In genomic region chr15:40859206-40859851, GRCh38 we compare ENCODE assay signal across 1 cellular context.
A peak's percentile ranks its signal among the peaks of the same experiment; 100 is the strongest.
TF ChIP-seq lines count a peak whose summit lies in the region.

No MANE protein-coding gene starts in this region.

TF ChIP-seq in HepG2, 621 proteins besides CTCF, POLR2A, EP300 and RAD21 (continued from another document and continues in another):
- no peak for TF ChIP-seq ZNF318 (CRISPR knock-in tag; IDR thresholded peaks at IDR 0.05)
- TF ChIP-seq ZNF784 (CRISPR knock-in tag; IDR thresholded peaks at IDR 0.05; ENCODE audit: borderline replicate concordance): no peak
- no peak for TF ChIP-seq BRCA1 (CRISPR knock-in tag; IDR thresholded peaks at IDR 0.05)
- no peak for TF ChIP-seq KLF16 (CRISPR knock-in tag; IDR thresholded peaks at IDR 0.05)
- TF ChIP-seq NR2F2 (IDR thresholded peaks at IDR 0.05; ENCODE audit: borderline replicate concordance, low read depth): no peak
- no peak for TF ChIP-seq IRX3 (CRISPR knock-in tag; IDR thresholded peaks at IDR 0.05; ENCODE audit: borderline replicate concordance, low read depth)
- no peak for TF ChIP-seq ZNF407 (CRISPR knock-in tag; IDR thresholded peaks at IDR 0.05; ENCODE audit: not compliant biosample characterization)
- no peak for TF ChIP-seq TRIM24 (CRISPR knock-in tag; IDR thresholded peaks at IDR 0.05)
- TF ChIP-seq ZNF629 (CRISPR knock-in tag; conservative IDR thresholded peaks at IDR 0.05): no peak
- TF ChIP-seq GATAD1 (CRISPR knock-in tag; IDR thresholded peaks at IDR 0.05): peak; percentile 20; the same call in 1 of the 2 replicates
- TF ChIP-seq ZNF691 (CRISPR knock-in tag; IDR thresholded peaks at IDR 0.05; ENCODE audit: borderline replicate concordance, low read depth): no peak; the same call in 1 of the 2 replicates
- TF ChIP-seq ZSCAN20 (CRISPR knock-in tag; IDR thresholded peaks at IDR 0.05; ENCODE audit: borderline replicate concordance): no peak
- TF ChIP-seq ZNF609 (CRISPR knock-in tag; IDR thresholded peaks at IDR 0.05; ENCODE audit: borderline replicate concordance): no peak; the same call in 1 of the 2 replicates
- TF ChIP-seq THRA (CRISPR knock-in tag; IDR thresholded peaks at IDR 0.05; ENCODE audit: borderline replicate concordance): no peak; the same call in 1 of the 2 replicates
- no peak for TF ChIP-seq ZNF792 (CRISPR knock-in tag; IDR thresholded peaks at IDR 0.05)
- no peak for TF ChIP-seq RELA (CRISPR knock-in tag; IDR thresholded peaks at IDR 0.05)
- TF ChIP-seq NAIF1 (CRISPR knock-in tag; IDR thresholded peaks at IDR 0.05; ENCODE audit: borderline replicate concordance): no peak
- TF ChIP-seq TGIF2 (CRISPR knock-in tag; IDR thresholded peaks at IDR 0.05): 0 out of 2 replicates have a peak, but pooled peaks have one; percentile 23
- TF ChIP-seq USF2 (IDR thresholded peaks at IDR 0.05; ENCODE audit: low read depth, low read length): no peak
- TF ChIP-seq USF2 (CRISPR knock-in tag; IDR thresholded peaks at IDR 0.05; ENCODE audit: borderline replicate concordance): no peak
- no peak for TF ChIP-seq ZKSCAN5 (CRISPR knock-in tag; IDR thresholded peaks at IDR 0.05)
- TF ChIP-seq PPARG (CRISPR knock-in tag; conservative IDR thresholded peaks at IDR 0.05): no peak
